In genomic region chr6:37578104-37578503, GRCh38 we compare ENCODE assay signal across 20 cellular contexts.
DNase-seq lines count a peak whose midpoint lies in the region; ATAC-seq, FAIRE-seq and TF ChIP-seq lines count a peak whose summit lies in the region.
"Had no signal": no experiment of that assay in that cellular context is flagged by ENCODE, and none has a peak within 500 bp of the region (broad histone marks: within the 10 kb centered on the region; RNA-seq: fewer than 3 reads in every experiment).

No MANE protein-coding gene starts in this region.

- H3K27me3 Mint-ChIP-seq in glutamatergic neuron (ENCODE audit: unreplicated experiment): no peaks in the 10 kb centered on the region

- TF ChIP-seq CTCF in IMR-90 (conservative IDR thresholded peaks at IDR 0.05; ENCODE audit: low read depth, low read length) (no peak), glutamatergic neuron (IDR thresholded peaks at IDR 0.05; ENCODE audit: partially characterized antibody, unreplicated experiment) (no peak), heart left ventricle (IDR thresholded peaks at IDR 0.05) (no peak)

- H3K9me3 Mint-ChIP-seq in glutamatergic neuron (ENCODE audit: unreplicated experiment): peaks cover 10% of the 10 kb centered on the region
- H3K9me3 Mint-ChIP-seq: CD4-positive, alpha-beta memory T cell; GM23338 had no signal

- 0 out of 2 replicates have a peak overlapping the region, but pooled peaks have one; percentile 27 for H2BK120ac ChIP-seq in IMR-90 (ENCODE audit: low read depth, low read length)

- no peak overlapping the region for H3K27ac Mint-ChIP-seq in glutamatergic neuron (ENCODE audit: unreplicated experiment)
- H3K27ac Mint-ChIP-seq: CD4-positive, alpha-beta memory T cell; GM23338 had no signal

- in situ Hi-C loops in IMR-90 (cut with MboI; ENCODE audit: low sequenced_read_pairs): no loop called here

- no peak for DNase-seq in IMR-90
- no peak for DNase-seq in glutamatergic neuron
- DNase-seq in urothelium cell line (ENCODE audit: low spot score): no peak
- DNase-seq in caudate nucleus (lab: John Stamatoyannopoulos, UW): no peak
- no peak for DNase-seq in heart left ventricle
- DNase-seq: AML-193; Calu3; CD4-positive, alpha-beta memory T cell; DMS79 treated with DMSO at 0.1 percent for 48 hours; GF-D8; HCEC 1CT had no signal

- H2BK5ac ChIP-seq in IMR-90 (ENCODE audit: low read depth, low read length, poor library complexity, severe bottlenecking): no peak overlapping the region

- no peaks in the 10 kb centered on the region for H3K36me3 Mint-ChIP-seq in glutamatergic neuron (ENCODE audit: unreplicated experiment)
- H3K36me3 Mint-ChIP-seq: CD14-positive monocyte; CD4-positive, alpha-beta memory T cell had no signal

- peak overlapping the region in 6 of 11 experiments; percentile 2 to 54 (median 48); a peak in 3 of 22 replicates for H3K4me2 ChIP-seq in BLaER1 treated with 17β-estradiol and CSF1 and Interleukin-3, amounts not matched to agents 10 nM and 100 nM
- no peak overlapping the region for H3K4me2 ChIP-seq in IMR-90 (ENCODE audit: low read depth, low read length)
- H3K4me2 ChIP-seq: A549, GM23338 had no signal

- H4K8ac ChIP-seq in IMR-90 (ENCODE audit: low read depth in 2 of 2, low read length in 2 of 2): no peak overlapping the region

- no peak overlapping the region for H3K4ac ChIP-seq in IMR-90 (ENCODE audit: low read depth, low read length)

- no peak overlapping the region for H4K91ac ChIP-seq in IMR-90 (ENCODE audit: insufficient read depth, low read depth, low read length)

- H3K79me1 ChIP-seq in IMR-90 (ENCODE audit: low read depth in 1 of 2, low read length in 2 of 2): peaks cover 0 to 3% of the 10 kb centered on the region in 2 experiments; a peak in 1 of 4 replicates

- no peak overlapping the region for H3K4me3 ChIP-seq in BLaER1 treated with 17β-estradiol and CSF1 and Interleukin-3, amounts not matched to agents 10 nM and 100 nM
- H3K4me3 ChIP-seq in IMR-90 (ENCODE audit: insufficient read depth, low read depth, low read length) (no peak overlapping the region), heart left ventricle (no peak overlapping the region)
- H3K4me3 ChIP-seq: A549, GM23338, K562 had no signal

- no peaks in the 10 kb centered on the region for H3K27me3 ChIP-seq in BLaER1 treated with 17β-estradiol and CSF1 and Interleukin-3, amounts not matched to agents 10 nM and 100 nM
- H3K27me3 ChIP-seq in IMR-90 (ENCODE audit: control insufficient read depth, insufficient read depth, low read length) (peaks cover 3% of the 10 kb centered on the region; the same call in 1 of the 2 replicates), heart left ventricle (no peaks in the 10 kb centered on the region)

- 92% methylated on average over 5 of the region's 12 CpGs; no CpG with 5 or more reads in 1 of the 2 experiments for WGBS in IMR-90 (ENCODE audit: extremely low coverage in 2 of 2, insufficient read length in 1 of 2), 2 experiments
- WGBS in heart left ventricle, 4 donors: 91 to 93% (median 93%) methylated on average over 12 of the region's 12 CpGs

- no peak overlapping the region for H2AK5ac ChIP-seq in IMR-90 (ENCODE audit: low read depth, low read length)

- intact Hi-C loops in IMR-90 (cut with micrococcal nuclease): no loop called here
- intact Hi-C loops in heart left ventricle (cut with DNase I): no loop called here

- no peak overlapping the region for H3K27ac ChIP-seq in BLaER1 treated with 17β-estradiol and CSF1 and Interleukin-3, amounts not matched to agents 10 nM and 100 nM
- H3K27ac ChIP-seq in IMR-90 (ENCODE audit: insufficient read depth, low read length) (no peak overlapping the region), caudate nucleus (ENCODE audit: low read depth, low read length) (no peak overlapping the region), heart left ventricle (no peak overlapping the region)
- H3K27ac ChIP-seq: 22Rv1, HL-60 had no signal

- peaks cover 14 to 41% (median 36%) of the 10 kb centered on the region in 10 experiments for H3K4me1 ChIP-seq in BLaER1 treated with 17β-estradiol and CSF1 and Interleukin-3, amounts not matched to agents 10 nM and 100 nM
- H3K4me1 ChIP-seq in IMR-90 (ENCODE audit: control insufficient read depth, insufficient read depth, low read length): peaks cover 7% of the 10 kb centered on the region
- H3K4me1 ChIP-seq in heart left ventricle: peaks cover 0 to 18% (median 5%) of the 10 kb centered on the region in 12 donors

- no peak overlapping the region for H3K14ac ChIP-seq in IMR-90 (replicated peaks; ENCODE audit: low read depth, low read length)

- CTCF ChIA-PET in IMR-90 (lab: Yijun Ruan, JAX): no interaction called here

- no peak overlapping the region for H3K9ac ChIP-seq in BLaER1 treated with 17β-estradiol and CSF1 and Interleukin-3, amounts not matched to agents 10 nM and 100 nM
- H3K9ac ChIP-seq in IMR-90 (ENCODE audit: low read depth, low read length): no peak overlapping the region

- TF ChIP-seq RAD21 in IMR-90 (IDR thresholded peaks at IDR 0.05; ENCODE audit: low read length): no peak

- peak overlapping the region; percentile 7 for H3K4me3 Mint-ChIP-seq in glutamatergic neuron (ENCODE audit: unreplicated experiment)
- H3K4me3 Mint-ChIP-seq: CD14-positive monocyte; CD4-positive, alpha-beta memory T cell; GM23338 had no signal

- TF ChIP-seq POLR2A in IMR-90 (IDR thresholded peaks at IDR 0.05; ENCODE audit: low read depth, low read length) (no peak), heart left ventricle (IDR thresholded peaks at IDR 0.05) (no peak)

- H2AK9ac ChIP-seq in IMR-90 (replicated peaks; ENCODE audit: low read depth, low read length, poor library complexity): no peak overlapping the region

- H2BK20ac ChIP-seq in IMR-90 (ENCODE audit: low read depth, low read length): no peak overlapping the region

- dilution Hi-C loops in IMR-90 (cut with HindIII; ENCODE audit: low sequenced_read_pairs, unreplicated experiment): no loop called here

- no peak overlapping the region for H3K23ac ChIP-seq in IMR-90 (ENCODE audit: low read depth, low read length)

- no peak overlapping the region for H3K18ac ChIP-seq in IMR-90 (ENCODE audit: low read depth, low read length)

- POLR2A ChIA-PET in IMR-90 (lab: Charles Lee; ENCODE audit: unreplicated experiment): no interaction called here

- peaks cover 0 to 4% (median 0%) of the 10 kb centered on the region in 11 experiments; a peak in 1 of 22 replicates for H4K20me1 ChIP-seq in BLaER1 treated with 17β-estradiol and CSF1 and Interleukin-3, amounts not matched to agents 10 nM and 100 nM
- no peaks in the 10 kb centered on the region for H4K20me1 ChIP-seq in IMR-90 (ENCODE audit: insufficient read depth, low read length)

- peak overlapping the region; percentile 18 for H2AFZ ChIP-seq in IMR-90 (replicated peaks; ENCODE audit: low read length, poor library complexity)
- H2AFZ ChIP-seq: GM23338 had no signal

- no peaks in the 10 kb centered on the region for H3K9me3 ChIP-seq in BLaER1 treated with 17β-estradiol and CSF1 and Interleukin-3, amounts not matched to agents 10 nM and 100 nM (replicated peaks in 1 of 11)
- H3K9me3 ChIP-seq in IMR-90 (ENCODE audit: control insufficient read depth, insufficient read depth, low read length) (no peaks in the 10 kb centered on the region), heart left ventricle (no peaks in the 10 kb centered on the region)
- H3K9me3 ChIP-seq: A549 had no signal

- no peak overlapping the region for H2BK15ac ChIP-seq in IMR-90 (ENCODE audit: low read depth, low read length)

- H4K5ac ChIP-seq in IMR-90 (ENCODE audit: low read depth, low read length): no peak overlapping the region

- FAIRE-seq in urothelium cell line (lab: Jason Lieb, UNC): peak; percentile 13
- FAIRE-seq: A549, H54 had no signal

- no TSS peak for BruUV-seq in IMR-90 (replicated peaks; lab: Mats Ljungman, UMichigan)

- no peak overlapping the region for H3K56ac ChIP-seq in IMR-90 (ENCODE audit: extremely low read depth, insufficient read depth, low read length)

- H3K4me1 Mint-ChIP-seq in glutamatergic neuron (ENCODE audit: low read depth, unreplicated experiment): peaks cover 46% of the 10 kb centered on the region
- H3K4me1 Mint-ChIP-seq: CD4-positive, alpha-beta memory T cell had no signal

- peaks cover 6% of the 10 kb centered on the region for H3K9me1 ChIP-seq in IMR-90 (ENCODE audit: insufficient read depth, low read length)

- no peaks in the 10 kb centered on the region for H3K36me3 ChIP-seq in BLaER1 treated with 17β-estradiol and CSF1 and Interleukin-3, amounts not matched to agents 10 nM and 100 nM
- H3K36me3 ChIP-seq in IMR-90 (ENCODE audit: control insufficient read depth, insufficient read depth, low read length) (no peaks in the 10 kb centered on the region), heart left ventricle (no peaks in the 10 kb centered on the region)

- ATAC-seq in IMR-90 (ENCODE audit: low read depth): no peak
- no peak for ATAC-seq in HG03520 (IDR thresholded peaks at IDR 0.05; ENCODE audit: unreplicated experiment)
- no peak for ATAC-seq in heart left ventricle
- ATAC-seq: GM23338 had no signal

TF ChIP-seq in IMR-90, 13 proteins besides CTCF, POLR2A, EP300 and RAD21 (continues in another document):
- TF ChIP-seq RFX5 (IDR thresholded peaks at IDR 0.05; ENCODE audit: low read depth, low read length) (no peak), SMC3 (IDR thresholded peaks at IDR 0.05; ENCODE audit: low read depth, low read length) (no peak), FOS (IDR thresholded peaks at IDR 0.05; ENCODE audit: low read depth, low read length) (no peak), MAFK (IDR thresholded peaks at IDR 0.05; ENCODE audit: low read depth, low read length) (no peak), CEBPB (IDR thresholded peaks at IDR 0.05; ENCODE audit: low read depth, low read length) (no peak), BHLHE40 (IDR thresholded peaks at IDR 0.05; ENCODE audit: low read depth, low read length) (no peak), RCOR1 (IDR thresholded peaks at IDR 0.05; ENCODE audit: insufficient replicate concordance, low read length) (no peak), NFE2L2 (IDR thresholded peaks at IDR 0.05; ENCODE audit: low read depth, low read length) (no peak), MAZ (IDR thresholded peaks at IDR 0.05; ENCODE audit: borderline replicate concordance, low read depth, low read length) (no peak)
- TF ChIP-seq, protein P1, sequence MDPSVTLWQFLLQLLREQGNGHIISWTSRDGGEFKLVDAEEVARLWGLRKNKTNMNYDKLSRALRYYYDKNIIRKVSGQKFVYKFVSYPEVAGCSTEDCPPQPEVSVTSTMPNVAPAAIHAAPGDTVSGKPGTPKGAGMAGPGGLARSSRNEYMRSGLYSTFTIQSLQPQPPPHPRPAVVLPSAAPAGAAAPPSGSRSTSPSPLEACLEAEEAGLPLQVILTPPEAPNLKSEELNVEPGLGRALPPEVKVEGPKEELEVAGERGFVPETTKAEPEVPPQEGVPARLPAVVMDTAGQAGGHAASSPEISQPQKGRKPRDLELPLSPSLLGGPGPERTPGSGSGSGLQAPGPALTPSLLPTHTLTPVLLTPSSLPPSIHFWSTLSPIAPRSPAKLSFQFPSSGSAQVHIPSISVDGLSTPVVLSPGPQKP (IDR thresholded peaks at IDR 0.05; ENCODE audit: borderline replicate concordance, low read depth, low read length): no peak
